ENCODE assay signal across 8 cellular contexts in the genomic region with DNA sequence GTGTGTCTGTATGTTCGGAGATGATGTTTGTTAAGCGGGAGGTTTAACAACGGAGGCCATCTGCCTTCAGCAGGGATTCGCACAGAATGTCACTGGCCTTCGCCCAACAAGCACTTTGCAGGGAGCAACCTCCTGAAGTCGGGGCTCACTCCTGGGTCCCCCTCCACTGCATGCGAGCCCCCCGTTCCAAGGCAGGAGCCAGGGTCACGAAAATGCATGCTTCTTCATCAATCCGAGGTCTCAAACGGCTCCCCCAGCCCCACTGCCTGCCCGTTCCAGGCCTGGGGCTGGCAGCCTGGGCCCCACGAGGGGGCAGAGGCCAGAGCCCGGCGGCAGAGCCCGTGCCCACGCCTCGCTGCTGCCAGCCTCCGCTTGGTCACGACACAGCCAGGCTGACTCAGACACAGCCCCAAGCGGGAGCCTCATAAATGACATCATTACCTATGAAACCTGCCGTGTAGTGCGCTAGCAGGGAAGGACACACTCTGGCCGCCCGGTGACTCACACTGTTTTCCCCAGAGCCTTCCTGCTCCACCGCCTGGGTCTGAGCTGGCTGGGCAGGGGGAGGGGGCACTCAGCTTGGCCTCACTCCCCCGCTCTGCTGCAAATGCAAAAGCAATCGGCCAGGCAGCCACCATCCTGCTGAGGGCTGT.
DNase-seq lines count a peak whose midpoint lies in the region; ATAC-seq and TF ChIP-seq lines count a peak whose summit lies in the region.

No MANE protein-coding gene starts in this region.

- no peak overlapping the region for H3K4me3 Mint-ChIP-seq in activated CD4-positive, alpha-beta memory T cell treated with anti-CD3 and anti-CD28 coated beads for 36 hours

- H3K9me3 Mint-ChIP-seq in activated CD4-positive, alpha-beta memory T cell treated with anti-CD3 and anti-CD28 coated beads for 36 hours = no peaks in the 10 kb centered on the region

- H3K27ac Mint-ChIP-seq in activated CD4-positive, alpha-beta memory T cell treated with anti-CD3 and anti-CD28 coated beads for 36 hours = no peak overlapping the region

- 16 to 49% methylated on average over 28 of the region's 28 CpGs for WGBS in sigmoid colon, 2 donors

- peaks cover 7% of the 10 kb centered on the region for H3K4me1 ChIP-seq in HEK293 (ENCODE audit: control insufficient read depth, insufficient read depth, low read length)
- H3K4me1 ChIP-seq in sigmoid colon = peaks cover 0 to 20% (median 18%) of the 10 kb centered on the region in 4 donors

- no peaks in the 10 kb centered on the region for H3K36me3 ChIP-seq in HEK293 (ENCODE audit: control insufficient read depth in 2 of 2, insufficient read depth in 1 of 2, low read length in 2 of 2)
- no peaks in the 10 kb centered on the region for H3K36me3 ChIP-seq in MG63
- no peaks in the 10 kb centered on the region for H3K36me3 ChIP-seq in sigmoid colon

- H3K9me3 ChIP-seq in HEK293 (ENCODE audit: control insufficient read depth, insufficient read depth, low read depth, low read length) = no peaks in the 10 kb centered on the region
- H3K9me3 ChIP-seq in MG63 = no peaks in the 10 kb centered on the region
- no peaks in the 10 kb centered on the region for H3K9me3 ChIP-seq in sigmoid colon

- peak; percentile 93 for DNase-seq in A172 (ENCODE audit: low spot score)
- DNase-seq in EL = peak; percentile 95
- peak; percentile 98 for DNase-seq in MG63
- DNase-seq in activated CD4-positive, alpha-beta memory T cell treated with anti-CD3 and anti-CD28 coated beads for 36 hours = peak; percentile 48
- DNase-seq in cardiac septum (ENCODE audit: low spot score) = peak; percentile 74
- peak; percentile 72 for DNase-seq in sigmoid colon

- H3K27ac ChIP-seq in HEK293 (ENCODE audit: extremely low read depth, low read depth, low read length) (peak overlapping the region; percentile 60; the same call in 1 of the 2 replicates), sigmoid colon (no peak overlapping the region)

- no peak for TF ChIP-seq EP300 in sigmoid colon (IDR thresholded peaks at IDR 0.05)

- CTCF ChIA-PET in HEK293 (lab: Yijun Ruan, JAX) = interaction anchor here (0.7 kb wide), 1 partner anchor 634 kb away, joined by 4 read pairs; no protein-coding TSS in a partner anchor
- CTCF ChIA-PET in activated CD4-positive, alpha-beta memory T cell treated with anti-CD3 and anti-CD28 coated beads for 36 hours (lab: Charles Lee) = no interaction called here

- TF ChIP-seq POLR2A in sigmoid colon (IDR thresholded peaks at IDR 0.05) = no peak

- H3K27me3 ChIP-seq in MG63 (no peaks in the 10 kb centered on the region), sigmoid colon (peaks cover 14 to 28% (median 19%) of the 10 kb centered on the region in 3 donors)

- POLR2A ChIA-PET in HEK293 (lab: Yijun Ruan, JAX) = no interaction called here
- POLR2A ChIA-PET in activated CD4-positive, alpha-beta memory T cell treated with anti-CD3 and anti-CD28 coated beads for 36 hours (lab: Charles Lee) = no interaction called here

- H3K4me3 ChIP-seq in HEK293 (ENCODE audit: low read depth, low read length) (no peak overlapping the region), MG63 (no peak overlapping the region), sigmoid colon (no peak overlapping the region)

- no peaks in the 10 kb centered on the region for H3K36me3 Mint-ChIP-seq in activated CD4-positive, alpha-beta memory T cell treated with anti-CD3 and anti-CD28 coated beads for 36 hours

- no peaks in the 10 kb centered on the region for H3K4me1 Mint-ChIP-seq in activated CD4-positive, alpha-beta memory T cell treated with anti-CD3 and anti-CD28 coated beads for 36 hours (ENCODE audit: low read depth)

- no peak for ATAC-seq in GM19455 (IDR thresholded peaks at IDR 0.05; ENCODE audit: unreplicated experiment)

- intact Hi-C loops in activated CD4-positive, alpha-beta memory T cell treated with anti-CD3 and anti-CD28 coated beads for 36 hours (cut with micrococcal nuclease) = no loop called here
- intact Hi-C loops in cardiac septum (cut with DNase I) = no loop called here
- intact Hi-C loops in sigmoid colon (cut with DNase I) = no loop called here

- H3K27me3 Mint-ChIP-seq in activated CD4-positive, alpha-beta memory T cell treated with anti-CD3 and anti-CD28 coated beads for 36 hours = peaks cover 24% of the 10 kb centered on the region

- peak; percentile 46; the same call in 1 of the 2 replicates for TF ChIP-seq CTCF in HEK293 (tag by site-specific recombination; IDR thresholded peaks at IDR 0.05)
- no peak for TF ChIP-seq CTCF in sigmoid colon (IDR thresholded peaks at IDR 0.05)

TF ChIP-seq in HEK293, 187 proteins besides CTCF, POLR2A, EP300 and RAD21 (continues in another document):
- TF ChIP-seq ZNF10 (tag by site-specific recombination; IDR thresholded peaks at IDR 0.05) = 0 out of 2 replicates have a peak, but pooled peaks have one; percentile 63
- TF ChIP-seq ZNF223 (tag by site-specific recombination; IDR thresholded peaks at IDR 0.05) = peak; percentile 31; the same call in 1 of the 2 replicates
- TF ChIP-seq ZSCAN16 (tag by site-specific recombination; IDR thresholded peaks at IDR 0.05) = no peak
- no peak for TF ChIP-seq ZNF747 (tag by site-specific recombination; IDR thresholded peaks at IDR 0.05)
- no peak for TF ChIP-seq ZNF121 (tag by site-specific recombination; IDR thresholded peaks at IDR 0.05)
- TF ChIP-seq HOXA7 (CRISPR knock-in tag; IDR thresholded peaks at IDR 0.05; ENCODE audit: borderline replicate concordance) = no peak
- no peak for TF ChIP-seq SCRT1 (tag by site-specific recombination; IDR thresholded peaks at IDR 0.05; ENCODE audit: borderline replicate concordance)
- TF ChIP-seq ZNF529 (tag by site-specific recombination; IDR thresholded peaks at IDR 0.05; ENCODE audit: insufficient replicate concordance) = no peak
- peak; percentile 93 for TF ChIP-seq ZNF600 (tag by site-specific recombination; IDR thresholded peaks at IDR 0.05)
- TF ChIP-seq, protein P1, sequence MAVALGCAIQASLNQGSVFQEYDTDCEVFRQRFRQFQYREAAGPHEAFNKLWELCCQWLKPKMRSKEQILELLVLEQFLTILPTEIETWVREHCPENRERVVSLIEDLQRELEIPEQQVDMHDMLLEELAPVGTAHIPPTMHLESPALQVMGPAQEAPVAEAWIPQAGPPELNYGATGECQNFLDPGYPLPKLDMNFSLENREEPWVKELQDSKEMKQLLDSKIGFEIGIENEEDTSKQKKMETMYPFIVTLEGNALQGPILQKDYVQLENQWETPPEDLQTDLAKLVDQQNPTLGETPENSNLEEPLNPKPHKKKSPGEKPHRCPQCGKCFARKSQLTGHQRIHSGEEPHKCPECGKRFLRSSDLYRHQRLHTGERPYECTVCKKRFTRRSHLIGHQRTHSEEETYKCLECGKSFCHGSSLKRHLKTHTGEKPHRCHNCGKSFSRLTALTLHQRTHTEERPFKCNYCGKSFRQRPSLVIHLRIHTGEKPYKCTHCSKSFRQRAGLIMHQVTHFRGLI (tag by site-specific recombination; IDR thresholded peaks at IDR 0.05) = peak; percentile 35; the same call in 1 of the 2 replicates
- TF ChIP-seq, protein P2, sequence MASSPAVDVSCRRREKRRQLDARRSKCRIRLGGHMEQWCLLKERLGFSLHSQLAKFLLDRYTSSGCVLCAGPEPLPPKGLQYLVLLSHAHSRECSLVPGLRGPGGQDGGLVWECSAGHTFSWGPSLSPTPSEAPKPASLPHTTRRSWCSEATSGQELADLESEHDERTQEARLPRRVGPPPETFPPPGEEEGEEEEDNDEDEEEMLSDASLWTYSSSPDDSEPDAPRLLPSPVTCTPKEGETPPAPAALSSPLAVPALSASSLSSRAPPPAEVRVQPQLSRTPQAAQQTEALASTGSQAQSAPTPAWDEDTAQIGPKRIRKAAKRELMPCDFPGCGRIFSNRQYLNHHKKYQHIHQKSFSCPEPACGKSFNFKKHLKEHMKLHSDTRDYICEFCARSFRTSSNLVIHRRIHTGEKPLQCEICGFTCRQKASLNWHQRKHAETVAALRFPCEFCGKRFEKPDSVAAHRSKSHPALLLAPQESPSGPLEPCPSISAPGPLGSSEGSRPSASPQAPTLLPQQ (tag by site-specific recombination; IDR thresholded peaks at IDR 0.05) = peak; percentile 86
- no peak for TF ChIP-seq ZNF132 (tag by site-specific recombination; IDR thresholded peaks at IDR 0.05; ENCODE audit: borderline replicate concordance)
- no peak for TF ChIP-seq OVOL3 (tag by site-specific recombination; IDR thresholded peaks at IDR 0.05)
- TF ChIP-seq, protein P3, sequence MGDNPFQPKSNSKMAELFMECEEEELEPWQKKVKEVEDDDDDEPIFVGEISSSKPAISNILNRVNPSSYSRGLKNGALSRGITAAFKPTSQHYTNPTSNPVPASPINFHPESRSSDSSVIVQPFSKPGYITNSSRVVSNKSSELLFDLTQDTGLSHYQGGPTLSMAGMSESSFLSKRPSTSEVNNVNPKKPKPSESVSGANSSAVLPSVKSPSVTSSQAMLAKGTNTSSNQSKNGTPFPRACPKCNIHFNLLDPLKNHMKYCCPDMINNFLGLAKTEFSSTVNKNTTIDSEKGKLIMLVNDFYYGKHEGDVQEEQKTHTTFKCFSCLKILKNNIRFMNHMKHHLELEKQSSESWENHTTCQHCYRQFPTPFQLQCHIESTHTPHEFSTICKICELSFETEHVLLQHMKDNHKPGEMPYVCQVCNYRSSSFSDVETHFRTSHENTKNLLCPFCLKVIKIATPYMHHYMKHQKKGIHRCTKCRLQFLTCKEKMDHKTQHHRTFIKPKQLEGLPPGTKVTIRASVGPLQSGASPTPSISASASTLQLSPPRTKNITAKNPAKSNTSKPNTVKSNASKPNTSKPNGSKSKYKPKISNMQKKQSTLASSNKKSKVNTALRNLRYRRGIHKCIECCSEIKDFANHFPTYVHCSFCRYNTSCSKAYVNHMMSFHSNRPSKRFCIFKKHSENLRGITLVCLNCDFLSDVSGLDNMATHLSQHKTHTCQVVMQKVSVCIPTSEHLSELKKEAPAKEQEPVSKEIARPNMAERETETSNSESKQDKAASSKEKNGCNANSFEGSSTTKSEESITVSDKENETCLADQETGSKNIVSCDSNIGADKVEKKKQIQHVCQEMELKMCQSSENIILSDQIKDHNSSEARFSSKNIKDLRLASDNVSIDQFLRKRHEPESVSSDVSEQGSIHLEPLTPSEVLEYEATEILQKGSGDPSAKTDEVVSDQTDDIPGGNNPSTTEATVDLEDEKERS (tag by site-specific recombination; IDR thresholded peaks at IDR 0.05) = no peak
- TF ChIP-seq ZNF24 (tag by site-specific recombination; IDR thresholded peaks at IDR 0.05) = peak; percentile 76

Comparison
In these comparisons a context has a peak if more than half of its experiments do, and no peak if none do; other contexts are left out.
1. DNase-seq: peak in every context shown above with its lines; median percentile 98 in MG63; 95 in EL; 93 in A172; 74 in cardiac septum; 72 in sigmoid colon; 48 in activated CD4-positive, alpha-beta memory T cell treated with anti-CD3 and anti-CD28 coated beads for 36 hours.